In genomic region chr19:3692141-3693029, GRCh38 we compare ENCODE assay signal across 8 cellular contexts. TPM values are rescaled to one million over a fixed set of nuclear protein-coding genes. Genes with fewer than 3 reads are reported as not detected.
A peak's percentile ranks its signal among the peaks of the same experiment; 100 is the strongest.
DNase-seq lines count a peak whose midpoint lies in the region; ATAC-seq and TF ChIP-seq lines count a peak whose summit lies in the region.

No MANE protein-coding gene starts in this region.

- H3K4me3 ChIP-seq in AG10803 (ENCODE audit: low read length) (no peak overlapping the region), OCI-LY1 (ENCODE audit: low read depth, low read length, poor library complexity, severe bottlenecking) (no peak overlapping the region), tibial artery (peak overlapping the region in 1 of 2 donors; percentile 9)

- peaks cover 2% of the 10 kb centered on the region for H3K27me3 Mint-ChIP-seq in activated naive CD8-positive, alpha-beta T cell treated with anti-CD3 and anti-CD28 coated beads, Interleukin-2, amount 50 U/mL, for 24 hours

- H3K36me3 Mint-ChIP-seq in activated naive CD8-positive, alpha-beta T cell treated with anti-CD3 and anti-CD28 coated beads, Interleukin-2, amount 50 U/mL, for 24 hours (ENCODE audit: low read depth): peaks cover 19% of the 10 kb centered on the region

- H3K79me2 ChIP-seq in OCI-LY1 (ENCODE audit: insufficient read depth, low read length): no peaks in the 10 kb centered on the region

- H3K4me1 Mint-ChIP-seq in activated naive CD8-positive, alpha-beta T cell treated with anti-CD3 and anti-CD28 coated beads, Interleukin-2, amount 50 U/mL, for 24 hours: peaks cover 46% of the 10 kb centered on the region

- no peak overlapping the region for H3K27ac Mint-ChIP-seq in activated naive CD8-positive, alpha-beta T cell treated with anti-CD3 and anti-CD28 coated beads, Interleukin-2, amount 50 U/mL, for 24 hours

- H3K4me3 Mint-ChIP-seq in activated naive CD8-positive, alpha-beta T cell treated with anti-CD3 and anti-CD28 coated beads, Interleukin-2, amount 50 U/mL, for 24 hours: no peak overlapping the region

- no peak overlapping the region for H3K9ac ChIP-seq in OCI-LY1 (ENCODE audit: low read length)

- no peaks in the 10 kb centered on the region for H3K36me3 ChIP-seq in OCI-LY1 (ENCODE audit: insufficient read depth, low read length)
- H3K36me3 ChIP-seq in tibial artery: peaks cover 6 to 25% (median 12%) of the 10 kb centered on the region in 3 donors

- H4K20me1 ChIP-seq in OCI-LY1 (ENCODE audit: insufficient read depth, low read length): no peaks in the 10 kb centered on the region

- peaks cover 11% of the 10 kb centered on the region for H3K4me1 ChIP-seq in OCI-LY1 (ENCODE audit: insufficient read depth, low read length, severe bottlenecking)
- H3K4me1 ChIP-seq in tibial artery: peaks cover 0 to 60% (median 43%) of the 10 kb centered on the region in 4 donors

- H3K4me2 ChIP-seq in OCI-LY1 (ENCODE audit: low read length): no peak overlapping the region

- H3K27me3 ChIP-seq in OCI-LY1 (ENCODE audit: insufficient read depth, low read length): peaks cover 18% of the 10 kb centered on the region; the same call in 1 of the 2 replicates
- H3K27me3 ChIP-seq in tibial artery: no peaks in the 10 kb centered on the region

- no peak for ATAC-seq in activated naive CD8-positive, alpha-beta T cell treated with anti-CD3 and anti-CD28 coated beads, Interleukin-2, amount 50 U/mL, for 24 hours
- ATAC-seq in left lobe of liver: peak; percentile 46
- no peak for ATAC-seq in HG03439 (IDR thresholded peaks at IDR 0.05; ENCODE audit: unreplicated experiment)
- ATAC-seq in GM18511 (IDR thresholded peaks at IDR 0.05; ENCODE audit: unreplicated experiment): no peak

- no peak overlapping the region for H2AFZ ChIP-seq in OCI-LY1 (ENCODE audit: low read length)

- TF ChIP-seq CTCF in AG10803 (conservative IDR thresholded peaks at IDR 0.05; ENCODE audit: low read length): peak; percentile 54
- TF ChIP-seq CTCF in OCI-LY1 (IDR thresholded peaks at IDR 0.05; ENCODE audit: low read length): peak; percentile 51
- peak; percentile 41 to 60 for TF ChIP-seq CTCF in tibial artery (IDR thresholded peaks at IDR 0.05)

- no peaks in the 10 kb centered on the region for H3K9me2 ChIP-seq in OCI-LY1 (ENCODE audit: low read depth, low read length)

- DNase-seq in AG10803 (ENCODE audit: low read depth) (no peak), left lobe of liver (ENCODE audit: low spot score) (no peak), tibial artery (no peak), NCI-H1694 treated with DMSO at 0.1 percent for 48 hours (lab: John Stamatoyannopoulos, UW) (no peak)
- DNase-seq in activated naive CD8-positive, alpha-beta T cell treated with anti-CD3 and anti-CD28 coated beads, Interleukin-2, amount 50 U/mL, for 24 hours: peak; percentile 69

- no peaks in the 10 kb centered on the region for H3K9me3 ChIP-seq in OCI-LY1 (ENCODE audit: low read length)
- no peaks in the 10 kb centered on the region for H3K9me3 ChIP-seq in tibial artery

- H3F3A ChIP-seq in OCI-LY1 (ENCODE audit: insufficient read depth, low read length): no peaks in the 10 kb centered on the region

- H3K27ac ChIP-seq in OCI-LY1 (ENCODE audit: low read depth, low read length, poor library complexity, severe bottlenecking) (no peak overlapping the region), tibial artery (peak overlapping the region; percentile 73 to 87)

- H3K9me3 Mint-ChIP-seq in activated naive CD8-positive, alpha-beta T cell treated with anti-CD3 and anti-CD28 coated beads, Interleukin-2, amount 50 U/mL, for 24 hours: peaks cover 4% of the 10 kb centered on the region

- intact Hi-C loops in tibial artery (cut with DNase I; ENCODE audit: low total_unique reads): no loop called here

RNA-seq across cellular contexts. Expression of gene PIP5K1C, which starts 7.9 kb away (rescaled TPM):
- 7.5 TPM for total RNA-seq in left lobe of liver

RNA-seq across cellular contexts. Expression of gene TJP3, which starts 15.8 kb away (rescaled TPM):
- total RNA-seq in left lobe of liver: 28.8 TPM
